Comparison of ENCODE assay signal across 1 cellular context in the genomic region with DNA sequence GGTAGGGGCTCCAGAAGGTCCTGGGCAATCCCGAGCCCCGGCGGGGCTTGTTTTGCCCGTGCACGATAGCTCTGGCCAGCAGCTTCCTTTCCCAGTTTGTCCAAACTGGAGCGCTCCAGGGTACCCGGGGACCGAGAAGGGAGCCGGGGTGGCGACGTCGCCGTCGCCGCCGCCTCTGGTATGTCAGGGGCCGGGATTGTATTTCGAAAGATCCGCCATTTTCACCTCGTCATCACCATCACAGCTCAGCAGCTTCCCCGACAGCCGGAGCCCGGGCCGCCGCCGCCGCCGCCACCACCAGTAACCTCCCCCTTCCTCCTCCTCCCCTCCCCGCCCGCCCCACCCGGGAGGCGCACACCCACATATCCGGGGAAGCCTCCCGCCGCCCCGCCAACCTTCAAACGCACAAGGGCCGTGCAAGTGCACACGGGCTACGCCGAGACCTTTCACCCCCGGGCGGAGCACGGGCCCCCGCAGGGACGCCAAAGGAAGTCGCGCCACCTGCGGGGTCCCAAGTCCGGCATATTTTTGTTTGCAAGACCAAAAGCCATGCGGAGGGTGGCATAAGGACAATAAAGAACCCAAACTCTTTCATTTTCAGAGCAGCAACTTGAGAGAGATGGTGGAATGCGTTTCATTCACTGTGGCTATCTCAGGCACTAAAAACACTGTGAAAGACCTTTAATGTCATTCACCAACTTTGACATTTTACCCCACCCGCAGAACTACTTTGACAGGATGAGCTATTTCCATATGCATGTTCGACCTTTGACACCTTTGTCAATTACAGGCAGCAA.
TF ChIP-seq lines count a peak whose summit lies in the region.

TSS of gene LIN54 (minus strand) at position 302 of the 797 bp plus-strand sequence. CDS start 25,979 bp downstream, outside the sequence.

TF ChIP-seq in K562, 482 proteins besides CTCF, POLR2A, EP300 and RAD21 (continued from another document):
- no peak for TF ChIP-seq TCFL5 (CRISPR knock-in tag; conservative IDR thresholded peaks at IDR 0.05)
- peak; percentile 35; the same call in 1 of the 2 replicates for TF ChIP-seq POLR2AphosphoS5 (IDR thresholded peaks at IDR 0.05; ENCODE audit: control insufficient read depth, insufficient read depth, low read depth, low read length)
- peak; percentile 37; the same call in 1 of the 2 replicates for TF ChIP-seq FOXJ2 (tag; IDR thresholded peaks at IDR 0.05)
- peak; percentile 34; the same call in 1 of the 2 replicates for TF ChIP-seq EP400 (IDR thresholded peaks at IDR 0.05)
- TF ChIP-seq, protein P1, sequence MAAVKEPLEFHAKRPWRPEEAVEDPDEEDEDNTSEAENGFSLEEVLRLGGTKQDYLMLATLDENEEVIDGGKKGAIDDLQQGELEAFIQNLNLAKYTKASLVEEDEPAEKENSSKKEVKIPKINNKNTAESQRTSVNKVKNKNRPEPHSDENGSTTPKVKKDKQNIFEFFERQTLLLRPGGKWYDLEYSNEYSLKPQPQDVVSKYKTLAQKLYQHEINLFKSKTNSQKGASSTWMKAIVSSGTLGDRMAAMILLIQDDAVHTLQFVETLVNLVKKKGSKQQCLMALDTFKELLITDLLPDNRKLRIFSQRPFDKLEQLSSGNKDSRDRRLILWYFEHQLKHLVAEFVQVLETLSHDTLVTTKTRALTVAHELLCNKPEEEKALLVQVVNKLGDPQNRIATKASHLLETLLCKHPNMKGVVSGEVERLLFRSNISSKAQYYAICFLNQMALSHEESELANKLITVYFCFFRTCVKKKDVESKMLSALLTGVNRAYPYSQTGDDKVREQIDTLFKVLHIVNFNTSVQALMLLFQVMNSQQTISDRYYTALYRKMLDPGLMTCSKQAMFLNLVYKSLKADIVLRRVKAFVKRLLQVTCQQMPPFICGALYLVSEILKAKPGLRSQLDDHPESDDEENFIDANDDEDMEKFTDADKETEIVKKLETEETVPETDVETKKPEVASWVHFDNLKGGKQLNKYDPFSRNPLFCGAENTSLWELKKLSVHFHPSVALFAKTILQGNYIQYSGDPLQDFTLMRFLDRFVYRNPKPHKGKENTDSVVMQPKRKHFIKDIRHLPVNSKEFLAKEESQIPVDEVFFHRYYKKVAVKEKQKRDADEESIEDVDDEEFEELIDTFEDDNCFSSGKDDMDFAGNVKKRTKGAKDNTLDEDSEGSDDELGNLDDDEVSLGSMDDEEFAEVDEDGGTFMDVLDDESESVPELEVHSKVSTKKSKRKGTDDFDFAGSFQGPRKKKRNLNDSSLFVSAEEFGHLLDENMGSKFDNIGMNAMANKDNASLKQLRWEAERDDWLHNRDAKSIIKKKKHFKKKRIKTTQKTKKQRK (IDR thresholded peaks at IDR 0.05; ENCODE audit: borderline replicate concordance, low read depth, low read length), result no peak
- TF ChIP-seq TAF9B (IDR thresholded peaks at IDR 0.05; ENCODE audit: partially characterized antibody), result no peak
- no peak for TF ChIP-seq SOX6 (IDR thresholded peaks at IDR 0.05)
- TF ChIP-seq CGGBP1 (CRISPR knock-in tag; IDR thresholded peaks at IDR 0.05), result no peak
- no peak for TF ChIP-seq ZNF398 (CRISPR knock-in tag; IDR thresholded peaks at IDR 0.05)
- no peak for TF ChIP-seq ZSCAN29 (IDR thresholded peaks at IDR 0.05)
- TF ChIP-seq, protein P2, sequence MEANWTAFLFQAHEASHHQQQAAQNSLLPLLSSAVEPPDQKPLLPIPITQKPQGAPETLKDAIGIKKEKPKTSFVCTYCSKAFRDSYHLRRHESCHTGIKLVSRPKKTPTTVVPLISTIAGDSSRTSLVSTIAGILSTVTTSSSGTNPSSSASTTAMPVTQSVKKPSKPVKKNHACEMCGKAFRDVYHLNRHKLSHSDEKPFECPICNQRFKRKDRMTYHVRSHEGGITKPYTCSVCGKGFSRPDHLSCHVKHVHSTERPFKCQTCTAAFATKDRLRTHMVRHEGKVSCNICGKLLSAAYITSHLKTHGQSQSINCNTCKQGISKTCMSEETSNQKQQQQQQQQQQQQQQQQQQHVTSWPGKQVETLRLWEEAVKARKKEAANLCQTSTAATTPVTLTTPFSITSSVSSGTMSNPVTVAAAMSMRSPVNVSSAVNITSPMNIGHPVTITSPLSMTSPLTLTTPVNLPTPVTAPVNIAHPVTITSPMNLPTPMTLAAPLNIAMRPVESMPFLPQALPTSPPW (CRISPR knock-in tag; IDR thresholded peaks at IDR 0.05), result peak; percentile 97
- no peak for TF ChIP-seq ZNF239 (CRISPR knock-in tag; IDR thresholded peaks at IDR 0.05)
- TF ChIP-seq ZBTB33 (CRISPR knock-in tag; IDR thresholded peaks at IDR 0.05), result no peak
- peak; percentile 44 for TF ChIP-seq KDM5B (IDR thresholded peaks at IDR 0.05; ENCODE audit: insufficient replicate concordance, low read depth, low read length)
- no peak for TF ChIP-seq FOXP1 (CRISPR knock-in tag; IDR thresholded peaks at IDR 0.05)
- TF ChIP-seq ETS2 (tag; IDR thresholded peaks at IDR 0.05; ENCODE audit: borderline replicate concordance, poor library complexity, severe bottlenecking), result no peak
- no peak for TF ChIP-seq TSHZ1 (CRISPR knock-in tag; IDR thresholded peaks at IDR 0.05)
- no peak for TF ChIP-seq ZNF699 (CRISPR knock-in tag; IDR thresholded peaks at IDR 0.05; ENCODE audit: insufficient replicate concordance)
- TF ChIP-seq ZNF717 (CRISPR knock-in tag; IDR thresholded peaks at IDR 0.05), result no peak
- TF ChIP-seq POU5F1 (IDR thresholded peaks at IDR 0.05; ENCODE audit: borderline replicate concordance, low read depth, low read length, partially characterized antibody), result no peak
